In the genomic region with DNA sequence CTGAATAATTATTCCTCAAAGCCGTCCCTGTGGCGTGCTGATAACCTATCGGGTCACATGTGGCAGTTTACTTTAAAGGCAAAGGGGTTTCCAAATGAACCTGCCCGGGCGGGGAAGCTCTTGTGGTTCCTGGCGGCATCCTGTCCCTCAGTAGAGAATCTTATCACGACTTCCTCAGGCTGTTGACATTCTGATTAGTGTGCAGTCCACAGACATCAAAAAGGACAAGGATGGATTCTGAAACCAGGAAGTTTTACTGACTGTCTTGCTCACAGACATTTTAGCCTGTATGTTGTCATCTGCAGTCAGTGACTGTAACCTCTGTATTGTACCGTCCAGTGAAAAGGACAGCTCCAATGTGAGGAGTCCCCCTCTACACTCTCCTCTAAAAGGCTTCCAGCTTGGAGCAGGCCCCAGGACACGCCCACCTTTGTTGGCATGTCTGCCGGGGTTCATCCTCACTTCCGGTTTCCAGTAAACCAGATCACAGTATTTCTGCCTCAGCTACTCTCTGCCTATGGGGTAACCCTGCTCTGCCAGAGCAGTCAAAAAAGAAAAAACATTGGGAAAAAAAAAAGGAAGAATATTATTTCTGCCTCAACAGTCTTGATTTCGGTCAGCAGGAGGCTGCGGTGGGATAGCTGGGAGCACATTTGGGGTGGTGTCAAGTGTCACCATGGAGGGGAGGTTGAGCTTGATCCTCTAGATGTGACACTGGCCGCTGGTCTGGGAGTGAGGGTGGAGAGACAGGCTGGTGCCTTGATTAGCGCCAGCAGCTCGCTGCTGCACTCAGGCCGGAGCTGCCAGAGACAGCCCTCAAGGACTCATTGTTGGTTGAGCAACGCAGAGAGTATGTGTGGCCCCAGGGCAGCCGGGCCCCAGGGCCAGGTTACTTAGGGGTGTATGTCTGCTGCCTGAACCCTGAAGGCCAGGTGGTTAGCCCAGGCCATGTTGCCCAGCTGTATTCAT, we compare ENCODE assay signal across 1 cellular context.
TF ChIP-seq lines count a peak whose summit lies in the region.

No MANE protein-coding gene starts in this region.

TF ChIP-seq in HepG2, 621 proteins besides CTCF, POLR2A, EP300 and RAD21 (continued from another document and continues in another):
- TF ChIP-seq, protein P1, sequence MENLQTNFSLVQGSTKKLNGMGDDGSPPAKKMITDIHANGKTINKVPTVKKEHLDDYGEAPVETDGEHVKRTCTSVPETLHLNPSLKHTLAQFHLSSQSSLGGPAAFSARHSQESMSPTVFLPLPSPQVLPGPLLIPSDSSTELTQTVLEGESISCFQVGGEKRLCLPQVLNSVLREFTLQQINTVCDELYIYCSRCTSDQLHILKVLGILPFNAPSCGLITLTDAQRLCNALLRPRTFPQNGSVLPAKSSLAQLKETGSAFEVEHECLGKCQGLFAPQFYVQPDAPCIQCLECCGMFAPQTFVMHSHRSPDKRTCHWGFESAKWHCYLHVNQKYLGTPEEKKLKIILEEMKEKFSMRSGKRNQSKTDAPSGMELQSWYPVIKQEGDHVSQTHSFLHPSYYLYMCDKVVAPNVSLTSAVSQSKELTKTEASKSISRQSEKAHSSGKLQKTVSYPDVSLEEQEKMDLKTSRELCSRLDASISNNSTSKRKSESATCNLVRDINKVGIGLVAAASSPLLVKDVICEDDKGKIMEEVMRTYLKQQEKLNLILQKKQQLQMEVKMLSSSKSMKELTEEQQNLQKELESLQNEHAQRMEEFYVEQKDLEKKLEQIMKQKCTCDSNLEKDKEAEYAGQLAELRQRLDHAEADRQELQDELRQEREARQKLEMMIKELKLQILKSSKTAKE (CRISPR knock-in tag; IDR thresholded peaks at IDR 0.05; ENCODE audit: borderline replicate concordance), result peak; percentile 85
- peak; percentile 98 for TF ChIP-seq ELF3 (CRISPR knock-in tag; IDR thresholded peaks at IDR 0.05)
- TF ChIP-seq ZNF230 (CRISPR knock-in tag; IDR thresholded peaks at IDR 0.05), result peak; percentile 86; the same call in 1 of the 2 replicates
- TF ChIP-seq, protein P2, sequence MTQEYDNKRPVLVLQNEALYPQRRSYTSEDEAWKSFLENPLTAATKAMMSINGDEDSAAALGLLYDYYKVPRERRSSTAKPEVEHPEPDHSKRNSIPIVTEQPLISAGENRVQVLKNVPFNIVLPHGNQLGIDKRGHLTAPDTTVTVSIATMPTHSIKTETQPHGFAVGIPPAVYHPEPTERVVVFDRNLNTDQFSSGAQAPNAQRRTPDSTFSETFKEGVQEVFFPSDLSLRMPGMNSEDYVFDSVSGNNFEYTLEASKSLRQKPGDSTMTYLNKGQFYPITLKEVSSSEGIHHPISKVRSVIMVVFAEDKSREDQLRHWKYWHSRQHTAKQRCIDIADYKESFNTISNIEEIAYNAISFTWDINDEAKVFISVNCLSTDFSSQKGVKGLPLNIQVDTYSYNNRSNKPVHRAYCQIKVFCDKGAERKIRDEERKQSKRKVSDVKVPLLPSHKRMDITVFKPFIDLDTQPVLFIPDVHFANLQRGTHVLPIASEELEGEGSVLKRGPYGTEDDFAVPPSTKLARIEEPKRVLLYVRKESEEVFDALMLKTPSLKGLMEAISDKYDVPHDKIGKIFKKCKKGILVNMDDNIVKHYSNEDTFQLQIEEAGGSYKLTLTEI (CRISPR knock-in tag; conservative IDR thresholded peaks at IDR 0.05), result no peak
- TF ChIP-seq ZKSCAN8 (CRISPR knock-in tag; IDR thresholded peaks at IDR 0.05; ENCODE audit: borderline replicate concordance), result 0 out of 2 replicates have a peak, but pooled peaks have one; percentile 45
- TF ChIP-seq, protein P3, sequence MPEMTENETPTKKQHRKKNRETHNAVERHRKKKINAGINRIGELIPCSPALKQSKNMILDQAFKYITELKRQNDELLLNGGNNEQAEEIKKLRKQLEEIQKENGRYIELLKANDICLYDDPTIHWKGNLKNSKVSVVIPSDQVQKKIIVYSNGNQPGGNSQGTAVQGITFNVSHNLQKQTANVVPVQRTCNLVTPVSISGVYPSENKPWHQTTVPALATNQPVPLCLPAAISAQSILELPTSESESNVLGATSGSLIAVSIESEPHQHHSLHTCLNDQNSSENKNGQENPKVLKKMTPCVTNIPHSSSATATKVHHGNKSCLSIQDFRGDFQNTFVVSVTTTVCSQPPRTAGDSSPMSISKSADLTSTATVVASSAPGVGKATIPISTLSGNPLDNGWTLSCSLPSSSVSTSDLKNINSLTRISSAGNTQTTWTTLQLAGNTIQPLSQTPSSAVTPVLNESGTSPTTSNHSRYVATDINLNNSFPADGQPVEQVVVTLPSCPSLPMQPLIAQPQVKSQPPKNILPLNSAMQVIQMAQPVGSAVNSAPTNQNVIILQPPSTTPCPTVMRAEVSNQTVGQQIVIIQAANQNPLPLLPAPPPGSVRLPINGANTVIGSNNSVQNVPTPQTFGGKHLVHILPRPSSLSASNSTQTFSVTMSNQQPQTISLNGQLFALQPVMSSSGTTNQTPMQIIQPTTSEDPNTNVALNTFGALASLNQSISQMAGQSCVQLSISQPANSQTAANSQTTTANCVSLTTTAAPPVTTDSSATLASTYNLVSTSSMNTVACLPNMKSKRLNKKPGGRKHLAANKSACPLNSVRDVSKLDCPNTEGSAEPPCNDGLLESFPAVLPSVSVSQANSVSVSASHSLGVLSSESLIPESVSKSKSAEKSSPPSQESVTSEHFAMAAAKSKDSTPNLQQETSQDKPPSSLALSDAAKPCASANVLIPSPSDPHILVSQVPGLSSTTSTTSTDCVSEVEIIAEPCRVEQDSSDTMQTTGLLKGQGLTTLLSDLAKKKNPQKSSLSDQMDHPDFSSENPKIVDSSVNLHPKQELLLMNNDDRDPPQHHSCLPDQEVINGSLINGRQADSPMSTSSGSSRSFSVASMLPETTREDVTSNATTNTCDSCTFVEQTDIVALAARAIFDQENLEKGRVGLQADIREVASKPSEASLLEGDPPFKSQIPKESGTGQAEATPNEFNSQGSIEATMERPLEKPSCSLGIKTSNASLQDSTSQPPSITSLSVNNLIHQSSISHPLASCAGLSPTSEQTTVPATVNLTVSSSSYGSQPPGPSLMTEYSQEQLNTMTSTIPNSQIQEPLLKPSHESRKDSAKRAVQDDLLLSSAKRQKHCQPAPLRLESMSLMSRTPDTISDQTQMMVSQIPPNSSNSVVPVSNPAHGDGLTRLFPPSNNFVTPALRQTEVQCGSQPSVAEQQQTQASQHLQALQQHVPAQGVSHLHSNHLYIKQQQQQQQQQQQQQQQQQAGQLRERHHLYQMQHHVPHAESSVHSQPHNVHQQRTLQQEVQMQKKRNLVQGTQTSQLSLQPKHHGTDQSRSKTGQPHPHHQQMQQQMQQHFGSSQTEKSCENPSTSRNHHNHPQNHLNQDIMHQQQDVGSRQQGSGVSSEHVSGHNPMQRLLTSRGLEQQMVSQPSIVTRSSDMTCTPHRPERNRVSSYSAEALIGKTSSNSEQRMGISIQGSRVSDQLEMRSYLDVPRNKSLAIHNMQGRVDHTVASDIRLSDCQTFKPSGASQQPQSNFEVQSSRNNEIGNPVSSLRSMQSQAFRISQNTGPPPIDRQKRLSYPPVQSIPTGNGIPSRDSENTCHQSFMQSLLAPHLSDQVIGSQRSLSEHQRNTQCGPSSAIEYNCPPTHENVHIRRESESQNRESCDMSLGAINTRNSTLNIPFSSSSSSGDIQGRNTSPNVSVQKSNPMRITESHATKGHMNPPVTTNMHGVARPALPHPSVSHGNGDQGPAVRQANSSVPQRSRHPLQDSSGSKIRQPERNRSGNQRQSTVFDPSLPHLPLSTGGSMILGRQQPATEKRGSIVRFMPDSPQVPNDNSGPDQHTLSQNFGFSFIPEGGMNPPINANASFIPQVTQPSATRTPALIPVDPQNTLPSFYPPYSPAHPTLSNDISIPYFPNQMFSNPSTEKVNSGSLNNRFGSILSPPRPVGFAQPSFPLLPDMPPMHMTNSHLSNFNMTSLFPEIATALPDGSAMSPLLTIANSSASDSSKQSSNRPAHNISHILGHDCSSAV (CRISPR knock-in tag; IDR thresholded peaks at IDR 0.05; ENCODE audit: borderline replicate concordance), result 0 out of 2 replicates have a peak, but pooled peaks have one; percentile 54
- no peak for TF ChIP-seq ZNF496 (CRISPR knock-in tag; IDR thresholded peaks at IDR 0.05; ENCODE audit: insufficient replicate concordance)
- no peak for TF ChIP-seq HNRNPUL1 (IDR thresholded peaks at IDR 0.05; ENCODE audit: low read depth, low read length)
- TF ChIP-seq, protein P4, sequence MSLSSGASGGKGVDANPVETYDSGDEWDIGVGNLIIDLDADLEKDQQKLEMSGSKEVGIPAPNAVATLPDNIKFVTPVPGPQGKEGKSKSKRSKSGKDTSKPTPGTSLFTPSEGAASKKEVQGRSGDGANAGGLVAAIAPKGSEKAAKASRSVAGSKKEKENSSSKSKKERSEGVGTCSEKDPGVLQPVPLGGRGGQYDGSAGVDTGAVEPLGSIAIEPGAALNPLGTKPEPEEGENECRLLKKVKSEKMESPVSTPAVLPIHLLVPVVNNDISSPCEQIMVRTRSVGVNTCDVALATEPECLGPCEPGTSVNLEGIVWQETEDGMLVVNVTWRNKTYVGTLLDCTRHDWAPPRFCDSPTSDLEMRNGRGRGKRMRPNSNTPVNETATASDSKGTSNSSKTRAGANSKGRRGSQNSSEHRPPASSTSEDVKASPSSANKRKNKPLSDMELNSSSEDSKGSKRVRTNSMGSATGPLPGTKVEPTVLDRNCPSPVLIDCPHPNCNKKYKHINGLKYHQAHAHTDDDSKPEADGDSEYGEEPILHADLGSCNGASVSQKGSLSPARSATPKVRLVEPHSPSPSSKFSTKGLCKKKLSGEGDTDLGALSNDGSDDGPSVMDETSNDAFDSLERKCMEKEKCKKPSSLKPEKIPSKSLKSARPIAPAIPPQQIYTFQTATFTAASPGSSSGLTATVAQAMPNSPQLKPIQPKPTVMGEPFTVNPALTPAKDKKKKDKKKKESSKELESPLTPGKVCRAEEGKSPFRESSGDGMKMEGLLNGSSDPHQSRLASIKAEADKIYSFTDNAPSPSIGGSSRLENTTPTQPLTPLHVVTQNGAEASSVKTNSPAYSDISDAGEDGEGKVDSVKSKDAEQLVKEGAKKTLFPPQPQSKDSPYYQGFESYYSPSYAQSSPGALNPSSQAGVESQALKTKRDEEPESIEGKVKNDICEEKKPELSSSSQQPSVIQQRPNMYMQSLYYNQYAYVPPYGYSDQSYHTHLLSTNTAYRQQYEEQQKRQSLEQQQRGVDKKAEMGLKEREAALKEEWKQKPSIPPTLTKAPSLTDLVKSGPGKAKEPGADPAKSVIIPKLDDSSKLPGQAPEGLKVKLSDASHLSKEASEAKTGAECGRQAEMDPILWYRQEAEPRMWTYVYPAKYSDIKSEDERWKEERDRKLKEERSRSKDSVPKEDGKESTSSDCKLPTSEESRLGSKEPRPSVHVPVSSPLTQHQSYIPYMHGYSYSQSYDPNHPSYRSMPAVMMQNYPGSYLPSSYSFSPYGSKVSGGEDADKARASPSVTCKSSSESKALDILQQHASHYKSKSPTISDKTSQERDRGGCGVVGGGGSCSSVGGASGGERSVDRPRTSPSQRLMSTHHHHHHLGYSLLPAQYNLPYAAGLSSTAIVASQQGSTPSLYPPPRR (CRISPR knock-in tag; IDR thresholded peaks at IDR 0.05; ENCODE audit: borderline replicate concordance), result peak; percentile 42; the same call in 1 of the 2 replicates
- TF ChIP-seq EHMT2 (IDR thresholded peaks at IDR 0.05; ENCODE audit: borderline replicate concordance, low read depth, low read length), result no peak
- TF ChIP-seq ZMYM4 (CRISPR knock-in tag; IDR thresholded peaks at IDR 0.05), result no peak
- peak; percentile 54 for TF ChIP-seq FOSL2 (CRISPR knock-in tag; IDR thresholded peaks at IDR 0.05)
- 0 out of 2 replicates have a peak, but pooled peaks have one; percentile 16 for TF ChIP-seq ZNF343 (CRISPR knock-in tag; IDR thresholded peaks at IDR 0.05)
- TF ChIP-seq, protein P5, sequence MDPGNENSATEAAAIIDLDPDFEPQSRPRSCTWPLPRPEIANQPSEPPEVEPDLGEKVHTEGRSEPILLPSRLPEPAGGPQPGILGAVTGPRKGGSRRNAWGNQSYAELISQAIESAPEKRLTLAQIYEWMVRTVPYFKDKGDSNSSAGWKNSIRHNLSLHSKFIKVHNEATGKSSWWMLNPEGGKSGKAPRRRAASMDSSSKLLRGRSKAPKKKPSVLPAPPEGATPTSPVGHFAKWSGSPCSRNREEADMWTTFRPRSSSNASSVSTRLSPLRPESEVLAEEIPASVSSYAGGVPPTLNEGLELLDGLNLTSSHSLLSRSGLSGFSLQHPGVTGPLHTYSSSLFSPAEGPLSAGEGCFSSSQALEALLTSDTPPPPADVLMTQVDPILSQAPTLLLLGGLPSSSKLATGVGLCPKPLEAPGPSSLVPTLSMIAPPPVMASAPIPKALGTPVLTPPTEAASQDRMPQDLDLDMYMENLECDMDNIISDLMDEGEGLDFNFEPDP (CRISPR knock-in tag; conservative IDR thresholded peaks at IDR 0.05), result no peak
- TF ChIP-seq ZNF20 (CRISPR knock-in tag; IDR thresholded peaks at IDR 0.05), result no peak
- TF ChIP-seq SOX5 (CRISPR knock-in tag; IDR thresholded peaks at IDR 0.05; ENCODE audit: borderline replicate concordance), result peak; percentile 72; the same call in 1 of the 2 replicates
- TF ChIP-seq NFIC (IDR thresholded peaks at IDR 0.05; ENCODE audit: low read length), result no peak
- TF ChIP-seq ZNF776 (CRISPR knock-in tag; IDR thresholded peaks at IDR 0.05), result 0 out of 2 replicates have a peak, but pooled peaks have one; percentile 41
- peak; percentile 66; the same call in 1 of the 2 replicates for TF ChIP-seq TBX2 (CRISPR knock-in tag; IDR thresholded peaks at IDR 0.05; ENCODE audit: borderline replicate concordance)
- TF ChIP-seq THAP11 (CRISPR knock-in tag; IDR thresholded peaks at IDR 0.05), result peak; percentile 28; the same call in 1 of the 2 replicates
- TF ChIP-seq, protein P6, sequence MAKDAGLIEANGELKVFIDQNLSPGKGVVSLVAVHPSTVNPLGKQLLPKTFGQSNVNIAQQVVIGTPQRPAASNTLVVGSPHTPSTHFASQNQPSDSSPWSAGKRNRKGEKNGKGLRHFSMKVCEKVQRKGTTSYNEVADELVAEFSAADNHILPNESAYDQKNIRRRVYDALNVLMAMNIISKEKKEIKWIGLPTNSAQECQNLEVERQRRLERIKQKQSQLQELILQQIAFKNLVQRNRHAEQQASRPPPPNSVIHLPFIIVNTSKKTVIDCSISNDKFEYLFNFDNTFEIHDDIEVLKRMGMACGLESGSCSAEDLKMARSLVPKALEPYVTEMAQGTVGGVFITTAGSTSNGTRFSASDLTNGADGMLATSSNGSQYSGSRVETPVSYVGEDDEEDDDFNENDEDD (CRISPR knock-in tag; IDR thresholded peaks at IDR 0.05; ENCODE audit: borderline replicate concordance), result peak; percentile 9
- TF ChIP-seq, protein P7, sequence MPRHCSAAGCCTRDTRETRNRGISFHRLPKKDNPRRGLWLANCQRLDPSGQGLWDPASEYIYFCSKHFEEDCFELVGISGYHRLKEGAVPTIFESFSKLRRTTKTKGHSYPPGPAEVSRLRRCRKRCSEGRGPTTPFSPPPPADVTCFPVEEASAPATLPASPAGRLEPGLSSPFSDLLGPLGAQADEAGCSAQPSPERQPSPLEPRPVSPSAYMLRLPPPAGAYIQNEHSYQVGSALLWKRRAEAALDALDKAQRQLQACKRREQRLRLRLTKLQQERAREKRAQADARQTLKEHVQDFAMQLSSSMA (CRISPR knock-in tag; IDR thresholded peaks at IDR 0.05), result 0 out of 2 replicates have a peak, but pooled peaks have one; percentile 8
- TF ChIP-seq FOXA1 (IDR thresholded peaks at IDR 0.05), result no peak
- TF ChIP-seq FOXA1 (CRISPR knock-in tag; IDR thresholded peaks at IDR 0.05), result peak; percentile 92
- no peak for TF ChIP-seq CAMTA2 (CRISPR knock-in tag; IDR thresholded peaks at IDR 0.05; ENCODE audit: borderline replicate concordance)
- no peak for TF ChIP-seq ZNF350 (CRISPR knock-in tag; IDR thresholded peaks at IDR 0.05; ENCODE audit: borderline replicate concordance, low read depth)
- TF ChIP-seq ZNF619 (CRISPR knock-in tag; IDR thresholded peaks at IDR 0.05), result no peak
- TF ChIP-seq, protein P8, sequence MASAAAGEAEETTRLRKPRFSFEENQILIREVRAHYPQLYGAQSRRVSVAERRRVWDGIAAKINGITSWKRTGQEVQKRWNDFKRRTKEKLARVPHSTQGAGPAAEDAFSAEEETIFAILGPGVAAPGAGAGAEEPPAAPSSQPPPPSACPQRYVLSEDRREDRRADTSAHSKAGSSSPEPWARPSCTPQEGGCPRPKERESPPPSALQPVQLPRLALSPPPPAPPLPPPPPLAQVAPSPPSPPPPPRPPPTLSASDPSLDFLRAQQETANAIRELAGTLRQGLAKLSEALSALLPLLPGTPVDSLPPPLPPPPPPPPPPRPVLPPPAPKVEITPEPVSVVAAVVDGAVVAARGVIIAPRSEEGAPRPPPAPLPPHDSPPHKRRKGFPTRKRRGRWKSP (CRISPR knock-in tag; IDR thresholded peaks at IDR 0.05), result peak; percentile 48; the same call in 1 of the 2 replicates
